ENCODE assay signal across 8 cellular contexts in genomic region chr11:108008656-108009496, GRCh38. TPM values are rescaled to one million over a fixed set of nuclear protein-coding genes. Genes with fewer than 3 reads are reported as not detected.
DNase-seq lines count a peak whose midpoint lies in the region; ATAC-seq and TF ChIP-seq lines count a peak whose summit lies in the region.

TSS of gene CUL5 (plus strand) at chr11:108008898. CDS start at chr11:108009349, 451 bp downstream.

- TF ChIP-seq CTCF in NB4 (IDR thresholded peaks at IDR 0.05; ENCODE audit: low read depth, low read length) (peak; percentile 89), osteocyte (IDR thresholded peaks at IDR 0.05) (peak; percentile 90)

- peaks cover 5% of the 10 kb centered on the region for H3K4me1 Mint-ChIP-seq in osteocyte (ENCODE audit: unreplicated experiment)

- TF ChIP-seq POLR2A in GM10847 (IDR thresholded peaks at IDR 0.05; ENCODE audit: extremely low read depth, insufficient read length) = peak; percentile 84
- peak; percentile 80 for TF ChIP-seq POLR2A in NB4 (IDR thresholded peaks at IDR 0.05; ENCODE audit: extremely low read depth, insufficient read length)

- peak within 1 kb of the TSS; percentile 94 for H3K4me3 ChIP-seq in NB4 (ENCODE audit: low read depth, low read length)
- H3K4me3 ChIP-seq in thymus (ENCODE audit: low read length) = peak within 1 kb of the TSS; percentile 66

- H3K36me3 ChIP-seq in thymus (ENCODE audit: control insufficient read depth, insufficient read depth) = peaks cover 3% of the 10 kb centered on the region

- H3K27ac Mint-ChIP-seq in activated naive CD4-positive, alpha-beta T cell treated with anti-CD3 and anti-CD28 coated beads, Interleukin-2, amount 50 U/mL, for 72 hours = peak within 1 kb of the TSS; percentile 99
- H3K27ac Mint-ChIP-seq in osteocyte (ENCODE audit: unreplicated experiment) = peak within 1 kb of the TSS; percentile 98

- no peaks in the 10 kb centered on the region for H3K9me3 ChIP-seq in thymus (ENCODE audit: control insufficient read depth)

- peak within 1 kb of the TSS; percentile 97 for H3K27ac ChIP-seq in thymus (ENCODE audit: low read depth)

- H3K36me3 Mint-ChIP-seq in activated naive CD4-positive, alpha-beta T cell treated with anti-CD3 and anti-CD28 coated beads, Interleukin-2, amount 50 U/mL, for 72 hours = peaks cover 10 to 12% of the 10 kb centered on the region in 2 donors
- H3K36me3 Mint-ChIP-seq in osteocyte (ENCODE audit: unreplicated experiment) = peaks cover 3% of the 10 kb centered on the region

- H3K27me3 ChIP-seq in thymus (ENCODE audit: control insufficient read depth, insufficient read depth) = no peaks in the 10 kb centered on the region

- no peaks in the 10 kb centered on the region for H3K27me3 Mint-ChIP-seq in osteocyte (ENCODE audit: unreplicated experiment)

- under 1% methylated on average over 72 of the region's 72 CpGs for WGBS in thymus

- DNase-seq in NB4 (ENCODE audit: low read depth) (peak; percentile 93), glomerular visceral epithelial cell (ENCODE audit: extremely low spot score) (peak; percentile 87), osteocyte (ENCODE audit: extremely low spot score, unreplicated experiment) (peak; percentile 98)
- peak; percentile 90 to 93 for DNase-seq in activated naive CD4-positive, alpha-beta T cell treated with anti-CD3 and anti-CD28 coated beads, Interleukin-2, amount 50 U/mL, for 72 hours (ENCODE audit: low spot score in 2 of 2)

- H3K9me3 Mint-ChIP-seq in activated naive CD4-positive, alpha-beta T cell treated with anti-CD3 and anti-CD28 coated beads, Interleukin-2, amount 50 U/mL, for 72 hours = no peaks in the 10 kb centered on the region
- H3K9me3 Mint-ChIP-seq in osteocyte (ENCODE audit: unreplicated experiment) = no peaks in the 10 kb centered on the region

- peak within 1 kb of the TSS; percentile 99 for H3K4me3 Mint-ChIP-seq in osteocyte (ENCODE audit: unreplicated experiment)

- ATAC-seq in HG02571 (IDR thresholded peaks at IDR 0.05; ENCODE audit: unreplicated experiment) (peak; percentile 86), SK-N-SH treated with all-trans-retinoic acid at 6 μM for 48 hours (peak; percentile 97)
- peak; percentile 88 to 92 for ATAC-seq in activated naive CD4-positive, alpha-beta T cell treated with anti-CD3 and anti-CD28 coated beads, Interleukin-2, amount 50 U/mL, for 72 hours

- peaks cover 3% of the 10 kb centered on the region for H3K4me1 ChIP-seq in thymus (ENCODE audit: control insufficient read depth, insufficient read depth, low read length)

TF ChIP-seq in SK-N-SH treated with all-trans-retinoic acid at 6 μM for 48 hours, 23 proteins besides CTCF, POLR2A, EP300 and RAD21 (continues in another document):
- TF ChIP-seq, protein P1, sequence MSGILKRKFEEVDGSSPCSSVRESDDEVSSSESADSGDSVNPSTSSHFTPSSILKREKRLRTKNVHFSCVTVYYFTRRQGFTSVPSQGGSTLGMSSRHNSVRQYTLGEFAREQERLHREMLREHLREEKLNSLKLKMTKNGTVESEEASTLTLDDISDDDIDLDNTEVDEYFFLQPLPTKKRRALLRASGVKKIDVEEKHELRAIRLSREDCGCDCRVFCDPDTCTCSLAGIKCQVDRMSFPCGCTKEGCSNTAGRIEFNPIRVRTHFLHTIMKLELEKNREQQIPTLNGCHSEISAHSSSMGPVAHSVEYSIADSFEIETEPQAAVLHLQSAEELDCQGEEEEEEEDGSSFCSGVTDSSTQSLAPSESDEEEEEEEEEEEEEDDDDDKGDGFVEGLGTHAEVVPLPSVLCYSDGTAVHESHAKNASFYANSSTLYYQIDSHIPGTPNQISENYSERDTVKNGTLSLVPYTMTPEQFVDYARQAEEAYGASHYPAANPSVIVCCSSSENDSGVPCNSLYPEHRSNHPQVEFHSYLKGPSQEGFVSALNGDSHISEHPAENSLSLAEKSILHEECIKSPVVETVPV (CRISPR knock-in tag; IDR thresholded peaks at IDR 0.05) = no peak
- TF ChIP-seq ZFP30 (CRISPR knock-in tag; IDR thresholded peaks at IDR 0.05) = no peak
- TF ChIP-seq ZNF8 (CRISPR knock-in tag; IDR thresholded peaks at IDR 0.05) = no peak
- TF ChIP-seq BACH2 (CRISPR knock-in tag; IDR thresholded peaks at IDR 0.05; ENCODE audit: borderline replicate concordance) = no peak
- no peak for TF ChIP-seq PPARA (CRISPR knock-in tag; IDR thresholded peaks at IDR 0.05; ENCODE audit: borderline replicate concordance)
- no peak; the same call in 1 of the 2 replicates for TF ChIP-seq TCF4 (CRISPR knock-in tag; IDR thresholded peaks at IDR 0.05; ENCODE audit: borderline replicate concordance)
- peak; percentile 48; the same call in 1 of the 2 replicates for TF ChIP-seq ZNF70 (CRISPR knock-in tag; IDR thresholded peaks at IDR 0.05)
- TF ChIP-seq CREB5 (CRISPR knock-in tag; IDR thresholded peaks at IDR 0.05; ENCODE audit: low read depth) = no peak
- no peak for TF ChIP-seq ARNTL (CRISPR knock-in tag; IDR thresholded peaks at IDR 0.05; ENCODE audit: borderline replicate concordance, low read depth)
- TF ChIP-seq, protein P2, sequence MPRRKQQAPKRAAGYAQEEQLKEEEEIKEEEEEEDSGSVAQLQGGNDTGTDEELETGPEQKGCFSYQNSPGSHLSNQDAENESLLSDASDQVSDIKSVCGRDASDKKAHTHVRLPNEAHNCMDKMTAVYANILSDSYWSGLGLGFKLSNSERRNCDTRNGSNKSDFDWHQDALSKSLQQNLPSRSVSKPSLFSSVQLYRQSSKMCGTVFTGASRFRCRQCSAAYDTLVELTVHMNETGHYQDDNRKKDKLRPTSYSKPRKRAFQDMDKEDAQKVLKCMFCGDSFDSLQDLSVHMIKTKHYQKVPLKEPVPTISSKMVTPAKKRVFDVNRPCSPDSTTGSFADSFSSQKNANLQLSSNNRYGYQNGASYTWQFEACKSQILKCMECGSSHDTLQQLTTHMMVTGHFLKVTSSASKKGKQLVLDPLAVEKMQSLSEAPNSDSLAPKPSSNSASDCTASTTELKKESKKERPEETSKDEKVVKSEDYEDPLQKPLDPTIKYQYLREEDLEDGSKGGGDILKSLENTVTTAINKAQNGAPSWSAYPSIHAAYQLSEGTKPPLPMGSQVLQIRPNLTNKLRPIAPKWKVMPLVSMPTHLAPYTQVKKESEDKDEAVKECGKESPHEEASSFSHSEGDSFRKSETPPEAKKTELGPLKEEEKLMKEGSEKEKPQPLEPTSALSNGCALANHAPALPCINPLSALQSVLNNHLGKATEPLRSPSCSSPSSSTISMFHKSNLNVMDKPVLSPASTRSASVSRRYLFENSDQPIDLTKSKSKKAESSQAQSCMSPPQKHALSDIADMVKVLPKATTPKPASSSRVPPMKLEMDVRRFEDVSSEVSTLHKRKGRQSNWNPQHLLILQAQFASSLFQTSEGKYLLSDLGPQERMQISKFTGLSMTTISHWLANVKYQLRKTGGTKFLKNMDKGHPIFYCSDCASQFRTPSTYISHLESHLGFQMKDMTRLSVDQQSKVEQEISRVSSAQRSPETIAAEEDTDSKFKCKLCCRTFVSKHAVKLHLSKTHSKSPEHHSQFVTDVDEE (CRISPR knock-in tag; IDR thresholded peaks at IDR 0.05) = peak; percentile 40; the same call in 1 of the 2 replicates
- no peak for TF ChIP-seq RARB (CRISPR knock-in tag; IDR thresholded peaks at IDR 0.05)
- 0 out of 2 replicates have a peak, but pooled peaks have one; percentile 2 for TF ChIP-seq ZNF565 (CRISPR knock-in tag; conservative IDR thresholded peaks at IDR 0.05; ENCODE audit: low read depth)
- no peak for TF ChIP-seq CSDC2 (CRISPR knock-in tag; IDR thresholded peaks at IDR 0.05)
- no peak for TF ChIP-seq TOX (CRISPR knock-in tag; IDR thresholded peaks at IDR 0.05; ENCODE audit: borderline replicate concordance)
- peak; percentile 76; the same call in 1 of the 2 replicates for TF ChIP-seq SNAI2 (CRISPR knock-in tag; IDR thresholded peaks at IDR 0.05)
- no peak for TF ChIP-seq ZC3H10 (CRISPR knock-in tag; IDR thresholded peaks at IDR 0.05)
- no peak for TF ChIP-seq ISL1 (CRISPR knock-in tag; IDR thresholded peaks at IDR 0.05)
- TF ChIP-seq, protein P3, sequence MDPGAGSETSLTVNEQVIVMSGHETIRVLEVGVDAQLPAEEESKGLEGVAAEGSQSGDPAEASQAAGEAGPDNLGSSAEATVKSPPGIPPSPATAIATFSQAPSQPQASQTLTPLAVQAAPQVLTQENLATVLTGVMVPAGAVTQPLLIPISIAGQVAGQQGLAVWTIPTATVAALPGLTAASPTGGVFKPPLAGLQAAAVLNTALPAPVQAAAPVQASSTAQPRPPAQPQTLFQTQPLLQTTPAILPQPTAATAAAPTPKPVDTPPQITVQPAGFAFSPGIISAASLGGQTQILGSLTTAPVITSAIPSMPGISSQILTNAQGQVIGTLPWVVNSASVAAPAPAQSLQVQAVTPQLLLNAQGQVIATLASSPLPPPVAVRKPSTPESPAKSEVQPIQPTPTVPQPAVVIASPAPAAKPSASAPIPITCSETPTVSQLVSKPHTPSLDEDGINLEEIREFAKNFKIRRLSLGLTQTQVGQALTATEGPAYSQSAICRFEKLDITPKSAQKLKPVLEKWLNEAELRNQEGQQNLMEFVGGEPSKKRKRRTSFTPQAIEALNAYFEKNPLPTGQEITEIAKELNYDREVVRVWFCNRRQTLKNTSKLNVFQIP (CRISPR knock-in tag; IDR thresholded peaks at IDR 0.05; ENCODE audit: borderline replicate concordance, low read depth) = no peak
- 0 out of 2 replicates have a peak, but pooled peaks have one; percentile 51 for TF ChIP-seq ZFP3 (CRISPR knock-in tag; IDR thresholded peaks at IDR 0.05)

RNA-seq across cellular contexts. Expression of gene CUL5, which starts in this region (rescaled TPM):
- total RNA-seq in activated naive CD4-positive, alpha-beta T cell treated with anti-CD3 and anti-CD28 coated beads, Interleukin-2, amount 50 U/mL, for 72 hours = 10 to 100 TPM; 34.8 to 36.4 TPM
- 35.8 and 37.6 TPM in 2 replicates for total RNA-seq in osteocyte
- 12.3 TPM for polyA plus RNA-seq in thymus

Comparison
In these comparisons a context has a peak if more than half of its experiments do, and no peak if none do; other contexts are left out.
1. Peak in every context shown above with its lines: DNase-seq, ATAC-seq, H3K4me3 ChIP-seq and H3K27ac ChIP-seq.